Comparison of ENCODE assay signal across 16 cellular contexts in genomic region chr12:106889950-106890626, GRCh38.
DNase-seq lines count a peak whose midpoint lies in the region; ATAC-seq and TF ChIP-seq lines count a peak whose summit lies in the region.
"Had no signal": no experiment of that assay in that cellular context is flagged by ENCODE, and none has a peak within 500 bp of the region (broad histone marks: within the 10 kb centered on the region; RNA-seq: fewer than 3 reads in every experiment).

No MANE protein-coding gene starts in this region.

- CTCF ChIA-PET in HCT116 (lab: Charles Lee) = no interaction called here

- H4K20me1 ChIP-seq in HCT116 (ENCODE audit: insufficient read depth) = no peaks in the 10 kb centered on the region
- H4K20me1 ChIP-seq in GM23248 (ENCODE audit: insufficient read depth) = no peaks in the 10 kb centered on the region
- H4K20me1 ChIP-seq: BLaER1 had no signal

- no peaks in the 10 kb centered on the region for H3K27me3 ChIP-seq in HCT116 (ENCODE audit: insufficient read depth, low read length)
- H3K27me3 ChIP-seq in GM23248 (replicated peaks; ENCODE audit: insufficient read depth) = no peaks in the 10 kb centered on the region
- H3K27me3 ChIP-seq: BLaER1 had no signal

- H3K36me3 ChIP-seq in HCT116 (ENCODE audit: control insufficient read depth in 1 of 2, insufficient read depth in 2 of 2, low read length in 2 of 2) = 0 out of 4 replicates have a peak, but pooled peaks cover 0 to 2% of the 10 kb centered on the region in 2 experiments
- peaks cover 17% of the 10 kb centered on the region for H3K36me3 ChIP-seq in GM23248 (ENCODE audit: low read depth)

- 93 to 94% methylated on average over 4 of the region's 4 CpGs for WGBS in GM23248 (ENCODE audit: low coverage in 1 of 2, low lambda C conversion rate in 2 of 2, missing lambda C conversion rate in 2 of 2), 2 experiments

- H3K79me2 ChIP-seq in HCT116 (ENCODE audit: insufficient read depth, low read length) (no peaks in the 10 kb centered on the region), GM23248 (ENCODE audit: insufficient read depth) (no peaks in the 10 kb centered on the region)

- intact Hi-C loops in HCT116 (cut with micrococcal nuclease) = no loop called here
- intact Hi-C loops in left colon (cut with DNase I, micrococcal nuclease) = no loop called here

- H3K4me2 ChIP-seq in HCT116 (ENCODE audit: low read length) (no peak overlapping the region), GM23248 (ENCODE audit: unreplicated experiment) (no peak overlapping the region)
- H3K4me2 ChIP-seq: BLaER1 had no signal

- TF ChIP-seq CTCF in HCT116 (IDR thresholded peaks at IDR 0.05 in 2 of 3, conservative IDR thresholded peaks at IDR 0.05 in 1 of 3; ENCODE audit: borderline replicate concordance in 1 of 3, insufficient read depth in 1 of 3, low read depth in 2 of 3, low read length in 2 of 3) = no peak

- no peak overlapping the region for H3K27ac ChIP-seq in HCT116 (ENCODE audit: low read depth, low read length)
- H3K27ac ChIP-seq in caudate nucleus (ENCODE audit: low read depth, low read length) = peak overlapping the region; percentile 64
- H3K27ac ChIP-seq in GM23248 = no peak overlapping the region
- H3K27ac ChIP-seq: BLaER1, HL-60 had no signal

- no peak for TF ChIP-seq POLR2A in HCT116 (IDR thresholded peaks at IDR 0.05; ENCODE audit: borderline replicate concordance, extremely low read depth, insufficient read depth, insufficient read length)

- in situ Hi-C loops in GM23248 (cut with MboI) = no loop called here

- H3K9me3 ChIP-seq in HCT116 (ENCODE audit: control insufficient read depth in 1 of 2, insufficient read depth in 1 of 2, low read depth in 1 of 2, low read length in 2 of 2) (no peaks in the 10 kb centered on the region), GM23248 (ENCODE audit: low read depth) (no peaks in the 10 kb centered on the region)
- H3K9me3 ChIP-seq: BLaER1 had no signal

- RAD21 ChIA-PET in HCT116 (lab: Charles Lee; ENCODE audit: low non-redundant PET in 1 of 2, low total read pairs in 2 of 2, uncharacterized antibody in 2 of 2, unreplicated experiment in 2 of 2) = no interaction called here

- H3K4me1 ChIP-seq in HCT116 (ENCODE audit: control insufficient read depth in 1 of 2, insufficient read depth in 2 of 2, low read length in 2 of 2) (no peaks in the 10 kb centered on the region), GM23248 (ENCODE audit: insufficient read depth) (no peaks in the 10 kb centered on the region)
- H3K4me1 ChIP-seq: BLaER1 had no signal

- DNase-seq in HCT116 (ENCODE audit: low read depth, low spot score) (no peak), caudate nucleus (lab: John Stamatoyannopoulos, UW) (peak in 1 of 61 donors; percentile 29), left lobe of liver (ENCODE audit: low spot score) (no peak), superior temporal gyrus (ENCODE audit: extremely low spot score) (peak; percentile 52), left colon (no peak), EL (no peak), GM23248 (no peak)
- DNase-seq: 8988T; CD4-positive, alpha-beta memory T cell; DMS153; DMS79; GF-D8; H9; IMR-90 had no signal

- no peak for ATAC-seq in HCT116
- peak; percentile 36 for ATAC-seq in left lobe of liver
- no peak for ATAC-seq in left colon

- POLR2A ChIA-PET in HCT116 (lab: Charles Lee) = no interaction called here

- H2AFZ ChIP-seq in HCT116 (ENCODE audit: low read depth, low read length, poor library complexity, severe bottlenecking) (no peak overlapping the region), GM23248 (no peak overlapping the region)

- no peak overlapping the region for H3K9ac ChIP-seq in HCT116 (ENCODE audit: low read length)
- no peak overlapping the region for H3K9ac ChIP-seq in GM23248
- H3K9ac ChIP-seq: BLaER1 had no signal

- no peak for TF ChIP-seq RAD21 in HCT116 (IDR thresholded peaks at IDR 0.05; ENCODE audit: low read depth)

- H3K4me3 ChIP-seq in HCT116 (replicated peaks in 1 of 2; ENCODE audit: low read depth in 1 of 2, low read length in 2 of 2) = no peak overlapping the region
- no peak overlapping the region for H3K4me3 ChIP-seq in GM23248
- H3K4me3 ChIP-seq: BLaER1 had no signal

- H3F3A ChIP-seq in GM23248 (ENCODE audit: insufficient read depth) = no peaks in the 10 kb centered on the region

- TSS peak; percentile 31 for BruUV-seq in HCT116 (replicated peaks; lab: Mats Ljungman, UMichigan)

- no peaks in the 10 kb centered on the region for H3K9me2 ChIP-seq in HCT116 (ENCODE audit: insufficient read depth)
- no peaks in the 10 kb centered on the region for H3K9me2 ChIP-seq in GM23248 (ENCODE audit: insufficient read depth)

TF ChIP-seq in HCT116, 20 proteins besides CTCF, POLR2A, EP300 and RAD21:
- no peak for TF ChIP-seq FOSL1 (IDR thresholded peaks at IDR 0.05; ENCODE audit: low read depth)
- TF ChIP-seq ATF3 (IDR thresholded peaks at IDR 0.05) = no peak
- no peak for TF ChIP-seq EGR1 (IDR thresholded peaks at IDR 0.05; ENCODE audit: low read depth)
- TF ChIP-seq SP1 (IDR thresholded peaks at IDR 0.05; ENCODE audit: low read depth) = no peak
- TF ChIP-seq CBX3 (IDR thresholded peaks at IDR 0.05; ENCODE audit: low read depth) = no peak
- no peak for TF ChIP-seq ELF1 (IDR thresholded peaks at IDR 0.05; ENCODE audit: borderline replicate concordance, low read depth)
- no peak for TF ChIP-seq YY1 (IDR thresholded peaks at IDR 0.05; ENCODE audit: extremely low read depth, insufficient replicate concordance, low read depth, low read length)
- no peak for TF ChIP-seq CEBPB (IDR thresholded peaks at IDR 0.05; ENCODE audit: low read depth)
- TF ChIP-seq SIN3A (IDR thresholded peaks at IDR 0.05; ENCODE audit: low read depth) = no peak
- TF ChIP-seq JUND (IDR thresholded peaks at IDR 0.05) = no peak
- no peak for TF ChIP-seq MAX (IDR thresholded peaks at IDR 0.05)
- TF ChIP-seq POLR2AphosphoS5 (IDR thresholded peaks at IDR 0.05; ENCODE audit: low read depth, low read length) = no peak
